12 cellular contexts compared by ENCODE assay signal in the genomic region with DNA sequence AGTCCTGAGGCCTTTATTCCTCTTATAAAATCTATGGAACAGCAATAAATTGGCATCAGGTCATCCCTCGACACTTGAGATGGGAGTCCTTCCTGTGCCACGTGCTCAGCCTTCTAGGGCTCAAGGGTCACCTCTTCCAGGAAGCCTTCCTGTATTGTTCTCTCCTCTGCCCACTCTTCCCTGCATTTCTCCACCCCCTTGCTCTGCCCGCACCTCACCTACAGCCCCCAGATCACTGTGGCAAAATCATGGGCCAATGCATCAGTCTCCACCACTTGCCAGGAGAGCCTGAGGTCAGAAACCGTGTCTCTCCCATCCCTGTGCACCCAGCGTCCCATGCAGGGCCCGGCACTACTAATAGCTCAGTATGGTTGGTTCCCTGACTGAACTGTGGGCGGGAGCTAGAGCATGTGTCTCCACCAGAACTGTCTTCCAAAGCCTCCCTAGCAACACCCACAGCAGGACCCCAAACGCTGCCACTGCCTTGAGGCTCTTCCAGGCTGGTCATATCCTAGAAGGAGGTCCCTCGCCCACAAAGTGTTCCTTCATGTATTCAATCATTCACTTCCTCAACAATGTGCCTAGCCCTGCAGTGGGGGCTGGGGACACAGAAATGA. TPM values are rescaled to one million over a fixed set of nuclear protein-coding genes. Genes with fewer than 3 reads are reported as not detected.
DNase-seq lines count a peak whose midpoint lies in the region; ATAC-seq, FAIRE-seq and TF ChIP-seq lines count a peak whose summit lies in the region.
"Had no signal": no experiment of that assay in that cellular context is flagged by ENCODE, and none has a peak within 500 bp of the region (broad histone marks: within the 10 kb centered on the region; RNA-seq: fewer than 3 reads in every experiment).

No MANE protein-coding gene starts in this region.

- no peak for TF ChIP-seq CTCF in heart left ventricle (IDR thresholded peaks at IDR 0.05)
- TF ChIP-seq CTCF in astrocyte (IDR thresholded peaks at IDR 0.05; ENCODE audit: insufficient read depth, low read depth, low read length) = no peak

- H3K79me2 ChIP-seq in astrocyte (ENCODE audit: insufficient read depth, low read length) = no peaks in the 10 kb centered on the region

- H4K20me1 ChIP-seq in astrocyte (ENCODE audit: insufficient read depth, low read length) = no peaks in the 10 kb centered on the region

- H3K4me3 ChIP-seq in heart left ventricle = no peak overlapping the region
- no peak overlapping the region for H3K4me3 ChIP-seq in astrocyte (ENCODE audit: insufficient read depth, low read depth, low read length)
- H3K4me3 ChIP-seq in muscle layer of duodenum (ENCODE audit: low read depth in 1 of 2, low read length in 2 of 2) = no peak overlapping the region
- H3K4me3 ChIP-seq in aorta (ENCODE audit: low read length in 2 of 2) = no peak overlapping the region
- H3K4me3 ChIP-seq: testis had no signal

- H3K4me1 ChIP-seq in heart left ventricle (peaks cover 0 to 18% (median 13%) of the 10 kb centered on the region in 12 donors), astrocyte (ENCODE audit: insufficient read depth, low read length) (peaks cover 15% of the 10 kb centered on the region), muscle layer of duodenum (ENCODE audit: control insufficient read depth in 1 of 2, insufficient read depth in 2 of 2, low read length in 2 of 2) (no peaks in the 10 kb centered on the region), aorta (ENCODE audit: control insufficient read depth in 1 of 2, insufficient read depth in 2 of 2, low read length in 2 of 2) (peaks cover 0 to 2% of the 10 kb centered on the region in 2 donors)
- H3K4me1 ChIP-seq: testis had no signal

- H3K4me1 Mint-ChIP-seq in astrocyte (ENCODE audit: low read depth, unreplicated experiment) = peaks cover 10% of the 10 kb centered on the region

- H2AFZ ChIP-seq in astrocyte (ENCODE audit: low read depth, low read length) = peak overlapping the region; percentile 38

- TF ChIP-seq POLR2A in heart left ventricle (IDR thresholded peaks at IDR 0.05) = no peak

- no peaks in the 10 kb centered on the region for H3K36me3 ChIP-seq in heart left ventricle
- H3K36me3 ChIP-seq in astrocyte (ENCODE audit: insufficient read depth, low read length) = no peaks in the 10 kb centered on the region
- no peaks in the 10 kb centered on the region for H3K36me3 ChIP-seq in muscle layer of duodenum (ENCODE audit: control insufficient read depth in 1 of 2, insufficient read depth in 2 of 2, low read length in 2 of 2)
- H3K36me3 ChIP-seq in aorta (ENCODE audit: control insufficient read depth in 1 of 2, insufficient read depth in 2 of 2, low read length in 1 of 2) = no peaks in the 10 kb centered on the region

- no peak overlapping the region for H3K4me3 Mint-ChIP-seq in astrocyte (ENCODE audit: unreplicated experiment)
- H3K4me3 Mint-ChIP-seq: activated naive CD8-positive, alpha-beta T cell had no signal

- DNase-seq in heart left ventricle = peak in 1 of 5 donors; percentile 15
- no peak for DNase-seq in cardiac septum (ENCODE audit: low spot score)
- DNase-seq in astrocyte (ENCODE audit: low read depth) = no peak
- no peak for DNase-seq in aorta
- no peak for DNase-seq in KG1 (lab: John Stamatoyannopoulos, UW)
- no peak for DNase-seq in effector CD8-positive, alpha-beta T cell (lab: John Stamatoyannopoulos, UW)
- DNase-seq in substantia nigra (lab: John Stamatoyannopoulos, UW) = no peak
- DNase-seq: Karpas-422, testis had no signal

- peaks cover 4% of the 10 kb centered on the region for H3K9me3 Mint-ChIP-seq in astrocyte (ENCODE audit: unreplicated experiment)

- intact Hi-C loops in heart left ventricle (cut with DNase I) = no loop called here
- intact Hi-C loops in cardiac septum (cut with DNase I) = no loop called here
- intact Hi-C loops in aorta (cut with DNase I) = loop anchor here in 1 of 2 donors (5.0 kb wide), 1 partner anchor 40 kb away; no protein-coding TSS in a partner anchor

- H3K27me3 Mint-ChIP-seq in astrocyte (ENCODE audit: low read depth, unreplicated experiment) = peaks cover 8% of the 10 kb centered on the region
- H3K27me3 Mint-ChIP-seq: activated naive CD8-positive, alpha-beta T cell had no signal

- no peak for FAIRE-seq in astrocyte (lab: Jason Lieb, UNC)

- H3K27me3 ChIP-seq in heart left ventricle (no peaks in the 10 kb centered on the region), astrocyte (ENCODE audit: insufficient read depth, low read length) (no peaks in the 10 kb centered on the region), muscle layer of duodenum (ENCODE audit: low read depth, low read length) (no peaks in the 10 kb centered on the region), aorta (ENCODE audit: control insufficient read depth in 1 of 2, insufficient read depth in 2 of 2, low read length in 1 of 2) (no peaks in the 10 kb centered on the region)
- H3K27me3 ChIP-seq: testis had no signal

- ATAC-seq in heart left ventricle = no peak
- ATAC-seq in aorta (ENCODE audit: low FRiP score) = peak; percentile 12

- H3K27ac ChIP-seq in heart left ventricle (peak overlapping the region in 7 of 12 donors; percentile 23 to 77 (median 50)), astrocyte (ENCODE audit: low read depth, low read length) (peak overlapping the region; percentile 88), muscle layer of duodenum (ENCODE audit: low read length) (peak overlapping the region; percentile 25), aorta (ENCODE audit: low read depth in 1 of 2, low read length in 2 of 2) (peak overlapping the region in 1 of 2 donors; percentile 15), substantia nigra (ENCODE audit: low read depth, low read length, poor library complexity, severe bottlenecking) (no peak overlapping the region)
- H3K27ac ChIP-seq: testis had no signal

- WGBS in heart left ventricle, 4 donors = 86 to 92% (median 90%) methylated on average over 9 of the region's 9 CpGs
- WGBS in aorta, 2 donors = 92 to 93% methylated on average over 9 of the region's 9 CpGs

- peaks cover 2% of the 10 kb centered on the region for H3K36me3 Mint-ChIP-seq in astrocyte (ENCODE audit: low read depth, unreplicated experiment)
- H3K36me3 Mint-ChIP-seq: activated naive CD8-positive, alpha-beta T cell had no signal

- H3K27ac Mint-ChIP-seq in astrocyte (ENCODE audit: unreplicated experiment) = peak overlapping the region; percentile 89
- H3K27ac Mint-ChIP-seq: activated naive CD8-positive, alpha-beta T cell; progenitor cell of endocrine pancreas had no signal

- peak overlapping the region; percentile 71 for H3K9ac ChIP-seq in astrocyte (ENCODE audit: low read length)

- H3K4me2 ChIP-seq in astrocyte (ENCODE audit: low read length) = peak overlapping the region; percentile 75

- H3K9me3 ChIP-seq in heart left ventricle (peaks cover 0 to 25% (median 0%) of the 10 kb centered on the region in 12 donors), astrocyte (ENCODE audit: insufficient read depth, low read depth, low read length) (no peaks in the 10 kb centered on the region), muscle layer of duodenum (ENCODE audit: control insufficient read depth in 1 of 2, low read length in 2 of 2) (no peaks in the 10 kb centered on the region), aorta (ENCODE audit: control insufficient read depth, low read length) (no peaks in the 10 kb centered on the region)
- H3K9me3 ChIP-seq: testis had no signal

RNA-seq across cellular contexts. Expression of gene DUSP1, which starts 13.5 kb away (rescaled TPM):
- total RNA-seq in heart left ventricle = 100 to 1,000 TPM in 4 of 9 donors, 10 to 100 TPM in 5; 39.9 to 335 (median 78.2) TPM
- 100 to 1,000 TPM in 1 of 2 donors, 10 to 100 TPM in 1; 24.3 to 116 TPM for polyA plus RNA-seq in heart left ventricle
- total RNA-seq in cardiac septum = 49.9 TPM
- total RNA-seq in astrocyte = 80.5 and 90.1 TPM in 2 replicates
- 1,000 to 10,000 TPM in 1 of 2 donors, 100 to 1,000 TPM in 1; 293 to 1,994 TPM for total RNA-seq in aorta
- 100 to 1,000 TPM; 178 to 515 TPM for polyA plus RNA-seq in aorta
